ENCODE assay signal across 1 cellular context in the genomic region with DNA sequence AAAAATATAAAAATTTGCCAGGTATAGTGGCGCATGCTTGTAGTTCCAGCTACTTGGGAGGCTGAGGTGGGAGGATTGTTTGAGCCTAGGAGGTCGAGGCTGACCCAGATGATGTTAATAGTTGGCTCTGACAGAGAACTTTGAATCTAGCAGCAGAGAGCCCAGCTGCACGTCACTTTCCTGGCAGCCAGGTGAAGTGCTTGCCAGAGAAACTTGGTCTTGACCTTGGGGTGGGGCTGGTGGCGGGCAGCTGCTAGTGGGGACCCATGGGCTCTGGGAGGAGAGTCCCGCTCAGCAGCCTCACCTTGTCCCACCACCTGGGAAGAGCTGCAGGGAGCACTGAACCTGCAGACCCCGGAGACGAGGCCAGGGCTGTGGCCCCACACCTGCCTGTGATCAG.
TF ChIP-seq lines count a peak whose summit lies in the region.

No MANE protein-coding gene starts in this region.

TF ChIP-seq in IMR-90, 13 proteins besides CTCF, POLR2A, EP300 and RAD21:
- TF ChIP-seq CEBPB (IDR thresholded peaks at IDR 0.05; ENCODE audit: low read depth, low read length) (no peak), NFE2L2 (IDR thresholded peaks at IDR 0.05; ENCODE audit: low read depth, low read length) (no peak), BHLHE40 (IDR thresholded peaks at IDR 0.05; ENCODE audit: low read depth, low read length) (no peak)
- TF ChIP-seq, protein P1, sequence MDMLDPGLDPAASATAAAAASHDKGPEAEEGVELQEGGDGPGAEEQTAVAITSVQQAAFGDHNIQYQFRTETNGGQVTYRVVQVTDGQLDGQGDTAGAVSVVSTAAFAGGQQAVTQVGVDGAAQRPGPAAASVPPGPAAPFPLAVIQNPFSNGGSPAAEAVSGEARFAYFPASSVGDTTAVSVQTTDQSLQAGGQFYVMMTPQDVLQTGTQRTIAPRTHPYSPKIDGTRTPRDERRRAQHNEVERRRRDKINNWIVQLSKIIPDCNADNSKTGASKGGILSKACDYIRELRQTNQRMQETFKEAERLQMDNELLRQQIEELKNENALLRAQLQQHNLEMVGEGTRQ (IDR thresholded peaks at IDR 0.05; ENCODE audit: low read depth, low read length) = no peak
TF ChIP-seq in IMR-90: peak in this region for 0.
